Comparison of ENCODE assay signal across 18 cellular contexts in genomic region chr12:127785535-127785934, GRCh38.
A peak's percentile ranks its signal among the peaks of the same experiment; 100 is the strongest.
DNase-seq lines count a peak whose midpoint lies in the region; ATAC-seq and TF ChIP-seq lines count a peak whose summit lies in the region.
"Had no signal": no experiment of that assay in that cellular context is flagged by ENCODE, and none has a peak within 500 bp of the region (broad histone marks: within the 10 kb centered on the region; RNA-seq: fewer than 3 reads in every experiment).

No MANE protein-coding gene starts in this region.

- H2BK5ac ChIP-seq in H9 (ENCODE audit: insufficient read length, low read length): no peak overlapping the region

- H3K4me1 ChIP-seq in A673 (ENCODE audit: insufficient read depth, low read length, poor library complexity, severe bottlenecking) (no peaks in the 10 kb centered on the region), H9 (ENCODE audit: insufficient read depth, low read length) (no peaks in the 10 kb centered on the region)
- H3K4me1 ChIP-seq in CD4-positive, alpha-beta memory T cell (ENCODE audit: insufficient read depth, low read length): no peaks in the 10 kb centered on the region
- H3K4me1 ChIP-seq: uterus had no signal

- no peak overlapping the region for H4K91ac ChIP-seq in H9 (ENCODE audit: insufficient read length, low read depth, low read length)

- H4K5ac ChIP-seq in H9 (ENCODE audit: insufficient read length, low read depth, low read length): no peak overlapping the region

- H2AFZ ChIP-seq in H9 (ENCODE audit: low read length): no peak overlapping the region

- H3K9ac ChIP-seq in H9 (ENCODE audit: extremely low read depth, insufficient read length, low read length): no peak overlapping the region

- peaks cover 14 to 15% of the 10 kb centered on the region in 2 experiments for H3K4me1 Mint-ChIP-seq in H9
- H3K4me1 Mint-ChIP-seq in activated CD4-positive, alpha-beta memory T cell treated with anti-CD3 and anti-CD28 coated beads for 36 hours (ENCODE audit: low read depth): no peaks in the 10 kb centered on the region
- H3K4me1 Mint-ChIP-seq in CD4-positive, alpha-beta memory T cell: no peaks in the 10 kb centered on the region
- H3K4me1 Mint-ChIP-seq: activated CD8-positive, alpha-beta memory T cell treated with anti-CD3 and anti-CD28 coated beads, Interleukin-2, amount 10 ng/mL, durations not matched to agents 7 days and 5 days had no signal

- H3K9me3 Mint-ChIP-seq in H9: no peaks in the 10 kb centered on the region; a peak in 1 of 5 replicates
- H3K9me3 Mint-ChIP-seq in activated CD4-positive, alpha-beta memory T cell treated with anti-CD3 and anti-CD28 coated beads for 36 hours: peaks cover 8% of the 10 kb centered on the region
- peaks cover 0 to 12% (median 6%) of the 10 kb centered on the region in 8 donors for H3K9me3 Mint-ChIP-seq in CD4-positive, alpha-beta memory T cell
- H3K9me3 Mint-ChIP-seq: endodermal cell, neural crest cell had no signal

- CTCF ChIA-PET in A673 (lab: Charles Lee): no interaction called here
- CTCF ChIA-PET in activated CD4-positive, alpha-beta memory T cell treated with anti-CD3 and anti-CD28 coated beads for 36 hours (lab: Charles Lee): interaction anchor here (0.7 kb wide), 1 partner anchor 41 kb away, joined by 3 read pairs; no protein-coding TSS in a partner anchor
- CTCF ChIA-PET in CD4-positive, alpha-beta memory T cell (lab: Charles Lee; ENCODE audit: partially characterized antibody): no interaction called here

- no CpG with 5 or more reads among the region's 5 CpGs for WGBS in H9 (ENCODE audit: extremely low coverage, insufficient read length, low lambda C conversion rate)

- no peak overlapping the region for H3K56ac ChIP-seq in H9 (ENCODE audit: insufficient read length, low read depth, low read length)

- peak; percentile 31 for DNase-seq in A673 (ENCODE audit: low spot score)
- DNase-seq in H9: no peak
- peak; percentile 61 for DNase-seq in brain microvascular endothelial cell
- DNase-seq in iris pigment epithelial cell (ENCODE audit: low read depth): peak; percentile 12
- no peak for DNase-seq in activated CD4-positive, alpha-beta memory T cell treated with anti-CD3 and anti-CD28 coated beads for 36 hours
- no peak for DNase-seq in CD4-positive, alpha-beta memory T cell
- DNase-seq: ACHN; activated CD8-positive, alpha-beta memory T cell treated with anti-CD3 and anti-CD28 coated beads, Interleukin-2, amount 10 ng/mL, durations not matched to agents 7 days and 5 days; endodermal cell; IMR-90; NCI-H1436; NCI-H526 treated with DMSO at 0.1 percent for 48 hours; RPMI8226 had no signal

- H2BK12ac ChIP-seq in H9 (ENCODE audit: insufficient read length, low read depth, low read length): no peak overlapping the region

- no peaks in the 10 kb centered on the region for H3K79me2 ChIP-seq in H9 (ENCODE audit: insufficient read depth, low read length)

- peak overlapping the region; percentile 42; the same call in 1 of the 2 replicates for H3K14ac ChIP-seq in H9 (ENCODE audit: insufficient read depth, low read length)

- BruUV-seq in A673 (replicated peaks; lab: Mats Ljungman, UMichigan): no TSS peak

- no peaks in the 10 kb centered on the region for H3K79me1 ChIP-seq in H9 (ENCODE audit: insufficient read depth, low read depth, low read length, poor library complexity, severe bottlenecking)

- H2BK15ac ChIP-seq in H9 (ENCODE audit: low read depth, low read length): no peak overlapping the region

- no peak overlapping the region for H3T11ph ChIP-seq in H9 (ENCODE audit: low read length)

- H3K27me3 Mint-ChIP-seq in H9 (ENCODE audit: low read depth): peaks cover 5% of the 10 kb centered on the region
- no peaks in the 10 kb centered on the region for H3K27me3 Mint-ChIP-seq in activated CD4-positive, alpha-beta memory T cell treated with anti-CD3 and anti-CD28 coated beads for 36 hours
- H3K27me3 Mint-ChIP-seq in CD4-positive, alpha-beta memory T cell: no peaks in the 10 kb centered on the region
- H3K27me3 Mint-ChIP-seq: activated CD8-positive, alpha-beta memory T cell treated with anti-CD3 and anti-CD28 coated beads, Interleukin-2, amount 10 ng/mL, durations not matched to agents 7 days and 5 days; activated naive CD8-positive, alpha-beta T cell had no signal

- ATAC-seq in HG02678 (IDR thresholded peaks at IDR 0.05; ENCODE audit: unreplicated experiment): no peak
- ATAC-seq in GM21526 (IDR thresholded peaks at IDR 0.05; ENCODE audit: low FRiP score, unreplicated experiment): no peak
- ATAC-seq: activated CD8-positive, alpha-beta memory T cell treated with anti-CD3 and anti-CD28 coated beads, Interleukin-2, amount 10 ng/mL, durations not matched to agents 7 days and 5 days had no signal

- no peak overlapping the region for H2BK20ac ChIP-seq in H9 (ENCODE audit: low read depth, low read length, poor library complexity, severe bottlenecking)

- in situ Hi-C loops in brain microvascular endothelial cell (cut with HindIII; ENCODE audit: low pct_ligation_motif_present, low sequenced_read_pairs): no loop called here

- POLR2A ChIA-PET in A673 (lab: Charles Lee; ENCODE audit: low non-redundant PET): no interaction called here
- POLR2A ChIA-PET in activated CD4-positive, alpha-beta memory T cell treated with anti-CD3 and anti-CD28 coated beads for 36 hours (lab: Charles Lee): no interaction called here
- POLR2A ChIA-PET in CD4-positive, alpha-beta memory T cell (lab: Charles Lee; ENCODE audit: partially characterized antibody): no interaction called here

- H3K4me3 Mint-ChIP-seq in H9: no peak overlapping the region
- H3K4me3 Mint-ChIP-seq in activated CD4-positive, alpha-beta memory T cell treated with anti-CD3 and anti-CD28 coated beads for 36 hours: no peak overlapping the region
- H3K4me3 Mint-ChIP-seq in CD4-positive, alpha-beta memory T cell: no peak overlapping the region
- H3K4me3 Mint-ChIP-seq: activated CD8-positive, alpha-beta memory T cell treated with anti-CD3 and anti-CD28 coated beads, Interleukin-2, amount 10 ng/mL, durations not matched to agents 7 days and 5 days; activated naive CD8-positive, alpha-beta T cell; endodermal cell; neural crest cell had no signal

- H3K27ac Mint-ChIP-seq in H9: no peak overlapping the region; a peak in 1 of 7 replicates
- H3K27ac Mint-ChIP-seq in activated CD4-positive, alpha-beta memory T cell treated with anti-CD3 and anti-CD28 coated beads for 36 hours: no peak overlapping the region
- H3K27ac Mint-ChIP-seq in CD4-positive, alpha-beta memory T cell: no peak overlapping the region
- H3K27ac Mint-ChIP-seq: activated CD8-positive, alpha-beta memory T cell treated with anti-CD3 and anti-CD28 coated beads, Interleukin-2, amount 10 ng/mL, durations not matched to agents 7 days and 5 days; activated naive CD8-positive, alpha-beta T cell; endodermal cell had no signal

- H3K36me3 Mint-ChIP-seq in H9 (ENCODE audit: insufficient read depth in 1 of 3, low read depth in 3 of 3): no peaks in the 10 kb centered on the region; a peak in 1 of 7 replicates
- no peaks in the 10 kb centered on the region for H3K36me3 Mint-ChIP-seq in activated CD4-positive, alpha-beta memory T cell treated with anti-CD3 and anti-CD28 coated beads for 36 hours
- no peaks in the 10 kb centered on the region for H3K36me3 Mint-ChIP-seq in CD4-positive, alpha-beta memory T cell
- H3K36me3 Mint-ChIP-seq: activated CD8-positive, alpha-beta memory T cell treated with anti-CD3 and anti-CD28 coated beads, Interleukin-2, amount 10 ng/mL, durations not matched to agents 7 days and 5 days; activated naive CD8-positive, alpha-beta T cell had no signal

- H3K27ac ChIP-seq in A673 (ENCODE audit: low read depth, low read length, poor library complexity, severe bottlenecking) (no peak overlapping the region), H9 (ENCODE audit: insufficient read length, low read depth, low read length) (no peak overlapping the region), brain microvascular endothelial cell (no peak overlapping the region)
- no peak overlapping the region for H3K27ac ChIP-seq in CD4-positive, alpha-beta memory T cell (ENCODE audit: low read depth, low read length)

- H3K4me3 ChIP-seq in A673 (ENCODE audit: low read depth, low read length, poor library complexity, severe bottlenecking): no peak overlapping the region
- no peak overlapping the region for H3K4me3 ChIP-seq in brain microvascular endothelial cell (ENCODE audit: low read depth, low read length)
- H3K4me3 ChIP-seq in CD4-positive, alpha-beta memory T cell (ENCODE audit: low read length in 2 of 2): no peak overlapping the region
- H3K4me3 ChIP-seq: uterus had no signal

- H3K18ac ChIP-seq in H9 (ENCODE audit: insufficient read length, low read depth, low read length): no peak overlapping the region

- H3K27me3 ChIP-seq in A673 (replicated peaks; ENCODE audit: insufficient read depth, low read depth, low read length, poor library complexity) (no peaks in the 10 kb centered on the region), H9 (ENCODE audit: insufficient read depth, low read length) (no peaks in the 10 kb centered on the region), brain microvascular endothelial cell (replicated peaks) (no peaks in the 10 kb centered on the region)
- H3K27me3 ChIP-seq in CD4-positive, alpha-beta memory T cell (ENCODE audit: insufficient read depth, low read length): no peaks in the 10 kb centered on the region
- H3K27me3 ChIP-seq: uterus had no signal

- no peak overlapping the region for H2BK120ac ChIP-seq in H9 (ENCODE audit: low read depth, low read length, poor library complexity, severe bottlenecking)

- no peaks in the 10 kb centered on the region for H3K23me2 ChIP-seq in H9 (ENCODE audit: insufficient read length, low read depth, low read length, poor library complexity, severe bottlenecking)

- intact Hi-C loops in A673 (cut with micrococcal nuclease; ENCODE audit: unreplicated experiment): no loop called here
- intact Hi-C loops in activated CD4-positive, alpha-beta memory T cell treated with anti-CD3 and anti-CD28 coated beads for 36 hours (cut with micrococcal nuclease): no loop called here
- intact Hi-C loops in CD4-positive, alpha-beta memory T cell (cut with micrococcal nuclease): no loop called here

- H3K9me3 ChIP-seq in A673 (ENCODE audit: low read depth, low read length, poor library complexity, severe bottlenecking) (no peaks in the 10 kb centered on the region), H9 (ENCODE audit: control insufficient read depth, low read depth, low read length) (no peaks in the 10 kb centered on the region)
- H3K9me3 ChIP-seq in CD4-positive, alpha-beta memory T cell (ENCODE audit: control insufficient read depth in 1 of 2, low read length in 2 of 2): no peaks in the 10 kb centered on the region
- H3K9me3 ChIP-seq: uterus had no signal

- H3K23ac ChIP-seq in H9 (ENCODE audit: insufficient read length, low read depth, low read length): no peak overlapping the region

- no peak overlapping the region for H4K8ac ChIP-seq in H9 (replicated peaks; ENCODE audit: insufficient read length, low read depth, low read length)

- no peak for TF ChIP-seq CTCF in A673 (conservative IDR thresholded peaks at IDR 0.05; ENCODE audit: low read depth, low read length)
- no peak for TF ChIP-seq CTCF in H9 (conservative IDR thresholded peaks at IDR 0.05)
- TF ChIP-seq CTCF in brain microvascular endothelial cell (IDR thresholded peaks at IDR 0.05; ENCODE audit: low read depth, low read length, missing control alignments): no peak

- no peaks in the 10 kb centered on the region for H4K20me1 ChIP-seq in H9 (ENCODE audit: control insufficient read depth, insufficient read depth, insufficient read length)

- no peak overlapping the region for H3K4ac ChIP-seq in H9 (ENCODE audit: low read depth, low read length)

- H2AK5ac ChIP-seq in H9 (ENCODE audit: insufficient read length, low read length): no peak overlapping the region

- no peak overlapping the region for H3K4me2 ChIP-seq in H9 (ENCODE audit: insufficient read depth, insufficient read length, low read length)

- H3K36me3 ChIP-seq in A673 (ENCODE audit: insufficient read depth, low read length, poor library complexity, severe bottlenecking) (no peaks in the 10 kb centered on the region), brain microvascular endothelial cell (replicated peaks) (no peaks in the 10 kb centered on the region)
- H3K36me3 ChIP-seq in CD4-positive, alpha-beta memory T cell (ENCODE audit: insufficient read depth, low read length): no peaks in the 10 kb centered on the region
- H3K36me3 ChIP-seq: uterus had no signal

Comparison
In these comparisons a context has a peak if more than half of its experiments do, and no peak if none do; other contexts are left out.
1. DNase-seq: peak in A673 (single experiment), brain microvascular endothelial cell (single experiment) and iris pigment epithelial cell (single experiment); none in H9 (single experiment), activated CD4-positive, alpha-beta memory T cell treated with anti-CD3 and anti-CD28 coated beads for 36 hours (single experiment) and CD4-positive, alpha-beta memory T cell (0 of 5).